In genomic region chr10:103168436-103168835, GRCh38 we compare ENCODE assay signal across 22 cellular contexts. TPM values are rescaled to one million over a fixed set of nuclear protein-coding genes. Genes with fewer than 3 reads are reported as not detected.
DNase-seq lines count a peak whose midpoint lies in the region; ATAC-seq and TF ChIP-seq lines count a peak whose summit lies in the region.
"Had no signal": no experiment of that assay in that cellular context is flagged by ENCODE, and none has a peak within 500 bp of the region (broad histone marks: within the 10 kb centered on the region; RNA-seq: fewer than 3 reads in every experiment).

No MANE protein-coding gene starts in this region.

- peaks cover 6 to 96% (median 14%) of the 10 kb centered on the region in 3 donors for H3K36me3 ChIP-seq in esophagus squamous epithelium

- intact Hi-C loops in esophagus squamous epithelium (cut with DNase I) (no loop called here), head of caudate nucleus (cut with DNase I) (no loop called here)

- H3K27me3 Mint-ChIP-seq in osteocyte (ENCODE audit: unreplicated experiment): no peaks in the 10 kb centered on the region
- H3K27me3 Mint-ChIP-seq: activated CD8-positive, alpha-beta memory T cell treated with anti-CD3 and anti-CD28 coated beads, Interleukin-2, amount 10 ng/mL, durations not matched to agents 7 days and 5 days; IgD-negative memory B cell had no signal

- H3K4me1 ChIP-seq in esophagus squamous epithelium: peaks cover 0 to 26% (median 6%) of the 10 kb centered on the region in 3 donors
- H3K4me1 ChIP-seq: body of pancreas, sigmoid colon, testis had no signal

- peaks cover 30% of the 10 kb centered on the region for H3K36me3 Mint-ChIP-seq in osteocyte (ENCODE audit: unreplicated experiment)

- H3K27ac ChIP-seq in esophagus squamous epithelium: peak overlapping the region in 3 of 4 donors; percentile 28 to 60 (median 35)
- H3K27ac ChIP-seq: body of pancreas, sigmoid colon, testis had no signal

- H3K27ac Mint-ChIP-seq in osteocyte (ENCODE audit: unreplicated experiment): peak overlapping the region; percentile 50
- H3K27ac Mint-ChIP-seq: activated CD8-positive, alpha-beta memory T cell treated with anti-CD3 and anti-CD28 coated beads, Interleukin-2, amount 10 ng/mL, durations not matched to agents 7 days and 5 days; IgD-negative memory B cell; T-helper 2 cell treated with Interferon-gamma antibody and Interleukin-4, amounts not matched to agents 5 μg/mL and 100 μg/mL, for 36 hours had no signal

- H3K27me3 ChIP-seq in esophagus squamous epithelium: no peaks in the 10 kb centered on the region
- H3K27me3 ChIP-seq: body of pancreas, sigmoid colon, testis had no signal

- peaks cover 7% of the 10 kb centered on the region for H3K4me1 Mint-ChIP-seq in osteocyte (ENCODE audit: unreplicated experiment)

- TF ChIP-seq CTCF in esophagus squamous epithelium (IDR thresholded peaks at IDR 0.05) (no peak), osteocyte (IDR thresholded peaks at IDR 0.05) (no peak)

- H3K4me3 Mint-ChIP-seq in osteocyte (ENCODE audit: unreplicated experiment): no peak overlapping the region
- H3K4me3 Mint-ChIP-seq: activated CD8-positive, alpha-beta memory T cell treated with anti-CD3 and anti-CD28 coated beads, Interleukin-2, amount 10 ng/mL, durations not matched to agents 7 days and 5 days; IgD-negative memory B cell; T-helper 2 cell treated with Interferon-gamma antibody and Interleukin-4, amounts not matched to agents 5 μg/mL and 100 μg/mL, for 36 hours had no signal

- no peaks in the 10 kb centered on the region for H3K9me3 ChIP-seq in esophagus squamous epithelium
- H3K9me3 ChIP-seq: body of pancreas, sigmoid colon, testis had no signal

- ATAC-seq in SK-N-SH treated with all-trans-retinoic acid at 6 μM for 48 hours: peak; percentile 58
- ATAC-seq: activated CD8-positive, alpha-beta memory T cell treated with anti-CD3 and anti-CD28 coated beads, Interleukin-2, amount 10 ng/mL, durations not matched to agents 7 days and 5 days; body of pancreas had no signal

- no peak for TF ChIP-seq POLR2A in esophagus squamous epithelium (IDR thresholded peaks at IDR 0.05)

- DNase-seq in HCEC 1CT (peak; percentile 81), esophagus squamous epithelium (lab: John Stamatoyannopoulos, UW) (no peak), osteocyte (ENCODE audit: extremely low spot score, unreplicated experiment) (no peak), HuH-7.5 (ENCODE audit: low spot score) (no peak), NCI-H1436 treated with DMSO at 0.1 percent for 48 hours (lab: John Stamatoyannopoulos, UW) (no peak), head of caudate nucleus (no peak), NCI-H1436 (lab: John Stamatoyannopoulos, UW) (no peak)
- DNase-seq: activated CD4-positive, CD25-positive, alpha-beta regulatory T cell treated with anti-CD3 and anti-CD28 coated beads, Interleukin-2, amount 50 U/mL, for 72 hours; activated CD8-positive, alpha-beta memory T cell treated with anti-CD3 and anti-CD28 coated beads, Interleukin-2, amount 10 ng/mL, durations not matched to agents 7 days and 5 days; activated gamma-delta T cell; body of pancreas; C1 segment of cervical spinal cord; mesendoderm; NCI-H1105 treated with DMSO at 0.1 percent for 48 hours; NCI-H345; SHP77 treated with DMSO at 0.1 percent for 48 hours; sigmoid colon; stimulated activated CD4-positive, alpha-beta T cell treated with anti-CD3 and anti-CD28 coated beads, Interleukin-4, amount 100 ng/mL, for 24 hours; testis had no signal

- no peaks in the 10 kb centered on the region for H3K9me3 Mint-ChIP-seq in osteocyte (ENCODE audit: unreplicated experiment)

- H3K4me3 ChIP-seq in esophagus squamous epithelium: no peak overlapping the region
- H3K4me3 ChIP-seq: body of pancreas, sigmoid colon, testis had no signal

TF ChIP-seq in SK-N-SH treated with all-trans-retinoic acid at 6 μM for 48 hours, 23 proteins besides CTCF, POLR2A, EP300 and RAD21:
- no peak for TF ChIP-seq ZNF70 (CRISPR knock-in tag; IDR thresholded peaks at IDR 0.05)
- no peak for TF ChIP-seq GLIS3 (CRISPR knock-in tag; IDR thresholded peaks at IDR 0.05)

RNA-seq across cellular contexts. Expression of gene NT5C2, which starts 24.6 kb away (rescaled TPM):
- 10 to 100 TPM; 91.2 to 98.3 (median 92.5) TPM for total RNA-seq in esophagus squamous epithelium
- total RNA-seq in osteocyte: 64.0 and 68.2 TPM in 2 replicates
